ENCODE assay signal across 8 cellular contexts in genomic region chr17:7704601-7705268, GRCh38. TPM values are rescaled to one million over a fixed set of nuclear protein-coding genes. Genes with fewer than 3 reads are reported as not detected.
DNase-seq lines count a peak whose midpoint lies in the region; ATAC-seq and TF ChIP-seq lines count a peak whose summit lies in the region.

TSS of gene EFNB3 (plus strand) at chr17:7705202. CDS start at chr17:7705599, 397 bp downstream.

- no peak within 1 kb of the TSS for H2BK12ac ChIP-seq in neuronal stem cell (ENCODE audit: low read length)

- H3K4me1 Mint-ChIP-seq in activated naive CD4-positive, alpha-beta T cell treated with anti-CD3 and anti-CD28 coated beads, Interleukin-2, amount 10 ng/mL, durations not matched to agents 7 days and 5 days = peaks cover 11% of the 10 kb centered on the region

- H3K27ac ChIP-seq in SJCRH30 (no peak within 1 kb of the TSS), esophagus muscularis mucosa (replicated peaks in 1 of 4) (no peak within 1 kb of the TSS), neuronal stem cell (replicated peaks; ENCODE audit: low read length) (peak within 1 kb of the TSS; percentile 79)

- CTCF ChIA-PET in activated naive CD4-positive, alpha-beta T cell treated with anti-CD3 and anti-CD28 coated beads, Interleukin-2, amount 10 ng/mL, durations not matched to agents 7 days and 5 days (lab: Charles Lee) = interaction anchor here (1.0 kb wide), 1 partner anchor 39 kb away, joined by 3 read pairs; no protein-coding TSS in a partner anchor

- WGBS in esophagus muscularis mucosa = 4% methylated on average over 24 of the region's 45 CpGs
- no CpG with 5 or more reads among the region's 45 CpGs for WGBS in neuronal stem cell (ENCODE audit: extremely low coverage in 2 of 2, insufficient read length in 2 of 2, insufficient replicate concordance in 1 of 2), 2 donors

- H3K36me3 Mint-ChIP-seq in activated naive CD4-positive, alpha-beta T cell treated with anti-CD3 and anti-CD28 coated beads, Interleukin-2, amount 10 ng/mL, durations not matched to agents 7 days and 5 days = peaks cover 13% of the 10 kb centered on the region

- H2AK5ac ChIP-seq in neuronal stem cell (ENCODE audit: low read depth, low read length) = peak within 1 kb of the TSS; percentile 84

- no peak for TF ChIP-seq POLR2A in esophagus muscularis mucosa (IDR thresholded peaks at IDR 0.05; ENCODE audit: low read depth)

- peak within 1 kb of the TSS; percentile 51 for H2BK120ac ChIP-seq in neuronal stem cell (ENCODE audit: low read depth, low read length)

- peak within 1 kb of the TSS; percentile 91 for H2AFZ ChIP-seq in neuronal stem cell (ENCODE audit: low read length)

- H3K4me3 Mint-ChIP-seq in activated naive CD4-positive, alpha-beta T cell treated with anti-CD3 and anti-CD28 coated beads, Interleukin-2, amount 10 ng/mL, durations not matched to agents 7 days and 5 days = no peak within 1 kb of the TSS

- intact Hi-C loops in esophagus muscularis mucosa (cut with DNase I) (no loop called here), posterior vena cava (cut with DNase I) (no loop called here)

- H2BK15ac ChIP-seq in neuronal stem cell (ENCODE audit: low read length) = peak within 1 kb of the TSS; percentile 86

- H3K4ac ChIP-seq in neuronal stem cell (ENCODE audit: low read length) = no peak within 1 kb of the TSS

- peak within 1 kb of the TSS; percentile 96 for H3K18ac ChIP-seq in neuronal stem cell (ENCODE audit: low read length)

- H3K4me2 ChIP-seq in neuronal stem cell (ENCODE audit: insufficient read depth, low read length, poor library complexity, severe bottlenecking) = peak within 1 kb of the TSS; percentile 81

- peaks cover 10% of the 10 kb centered on the region for H3K79me1 ChIP-seq in neuronal stem cell (ENCODE audit: low read depth, low read length)

- peak within 1 kb of the TSS; percentile 50 for H2BK5ac ChIP-seq in neuronal stem cell (ENCODE audit: low read length)

- TF ChIP-seq EP300 in esophagus muscularis mucosa (IDR thresholded peaks at IDR 0.05) = no peak

- H3K9me3 Mint-ChIP-seq in activated naive CD4-positive, alpha-beta T cell treated with anti-CD3 and anti-CD28 coated beads, Interleukin-2, amount 10 ng/mL, durations not matched to agents 7 days and 5 days = no peaks in the 10 kb centered on the region

- H3K14ac ChIP-seq in neuronal stem cell (ENCODE audit: low read length) = peak within 1 kb of the TSS; percentile 42

- H3K4me3 ChIP-seq in SJCRH30 (peak within 1 kb of the TSS; percentile 61), esophagus muscularis mucosa (peak within 1 kb of the TSS; percentile 40 to 55 (median 44)), neuronal stem cell (ENCODE audit: low read length in 2 of 2) (peak within 1 kb of the TSS; percentile 73 to 85)

- H3K23ac ChIP-seq in neuronal stem cell (ENCODE audit: low read depth, low read length, poor library complexity) = peak within 1 kb of the TSS; percentile 69

- ATAC-seq in HG03460 (IDR thresholded peaks at IDR 0.05; ENCODE audit: unreplicated experiment) = no peak

- no peak for TF ChIP-seq CTCF in esophagus muscularis mucosa (IDR thresholded peaks at IDR 0.05)

- H3K27ac Mint-ChIP-seq in activated naive CD4-positive, alpha-beta T cell treated with anti-CD3 and anti-CD28 coated beads, Interleukin-2, amount 10 ng/mL, durations not matched to agents 7 days and 5 days = no peak within 1 kb of the TSS

- H3K36me3 ChIP-seq in SJCRH30 (no peaks in the 10 kb centered on the region), esophagus muscularis mucosa (peaks cover 21 to 30% (median 28%) of the 10 kb centered on the region in 4 donors), neuronal stem cell (replicated peaks in 1 of 2; ENCODE audit: control insufficient read depth in 2 of 2, insufficient read depth in 2 of 2, low read length in 2 of 2) (peaks cover 14 to 39% of the 10 kb centered on the region in 2 donors)

- peak; percentile 29 for DNase-seq in activated naive CD4-positive, alpha-beta T cell treated with anti-CD3 and anti-CD28 coated beads, Interleukin-2, amount 10 ng/mL, durations not matched to agents 7 days and 5 days
- no peak for DNase-seq in activated naive CD4-positive, alpha-beta T cell treated with Interleukin-2 at 50 U/mL for 16 hours
- DNase-seq in SJCRH30 = peak; percentile 53 to 62
- DNase-seq in esophagus muscularis mucosa (ENCODE audit: extremely low spot score) = no peak
- peak; percentile 75 for DNase-seq in neuronal stem cell (ENCODE audit: low spot score)
- no peak for DNase-seq in posterior vena cava (ENCODE audit: low spot score)
- DNase-seq in 8988T = no peak

- no peaks in the 10 kb centered on the region for H3K9me3 ChIP-seq in SJCRH30 (replicated peaks)
- H3K9me3 ChIP-seq in esophagus muscularis mucosa = no peaks in the 10 kb centered on the region
- H3K9me3 ChIP-seq in neuronal stem cell (replicated peaks in 1 of 2; ENCODE audit: control insufficient read depth in 2 of 2, insufficient read depth in 1 of 2, low read depth in 1 of 2, low read length in 2 of 2) = no peaks in the 10 kb centered on the region

- H4K91ac ChIP-seq in neuronal stem cell (ENCODE audit: low read depth, low read length, poor library complexity) = no peak within 1 kb of the TSS

- H3K4me1 ChIP-seq in SJCRH30 = no peaks in the 10 kb centered on the region
- H3K4me1 ChIP-seq in esophagus muscularis mucosa = peaks cover 16 to 27% (median 22%) of the 10 kb centered on the region in 4 donors
- peaks cover 28 to 37% of the 10 kb centered on the region in 2 donors for H3K4me1 ChIP-seq in neuronal stem cell (ENCODE audit: control insufficient read depth in 2 of 2, insufficient read depth in 1 of 2, low read depth in 1 of 2, low read length in 2 of 2)

- H3K9ac ChIP-seq in neuronal stem cell (ENCODE audit: low read depth, low read length, poor library complexity) = peak within 1 kb of the TSS; percentile 88

- H4K8ac ChIP-seq in neuronal stem cell (ENCODE audit: low read depth, low read length) = no peak within 1 kb of the TSS

- H3K27me3 ChIP-seq in SJCRH30 (no peaks in the 10 kb centered on the region), esophagus muscularis mucosa (peaks cover 0 to 94% (median 27%) of the 10 kb centered on the region in 4 donors), neuronal stem cell (ENCODE audit: control insufficient read depth in 3 of 3, insufficient read depth in 3 of 3, low read depth in 1 of 3, low read length in 3 of 3) (no peaks in the 10 kb centered on the region)

- peaks cover 69% of the 10 kb centered on the region for H3K27me3 Mint-ChIP-seq in activated naive CD4-positive, alpha-beta T cell treated with anti-CD3 and anti-CD28 coated beads, Interleukin-2, amount 10 ng/mL, durations not matched to agents 7 days and 5 days

RNA-seq across cellular contexts. Expression of gene EFNB3, which starts in this region (rescaled TPM):
- total RNA-seq in SJCRH30 (2014; rRNA removed; shearing (Covaris generic)) = 3.5 and 4.1 TPM in 2 replicates
- under 1 TPM; 0.17 to 0.42 (median 0.33) TPM for total RNA-seq in esophagus muscularis mucosa
- polyA plus RNA-seq in neuronal stem cell (2013, experiment 1 of 2) = 35.0 TPM
- 34.3 TPM for polyA plus RNA-seq in neuronal stem cell (2013, experiment 2 of 2)
- total RNA-seq in posterior vena cava = under 1 TPM; 0.19 to 0.42 TPM

Comparison
In these comparisons a context has a peak if more than half of its experiments do, and no peak if none do; other contexts are left out.
1. DNase-seq: peak in activated naive CD4-positive, alpha-beta T cell treated with anti-CD3 and anti-CD28 coated beads, Interleukin-2, amount 10 ng/mL, durations not matched to agents 7 days and 5 days (single experiment), SJCRH30 (2 of 2) and neuronal stem cell (single experiment); none in activated naive CD4-positive, alpha-beta T cell treated with Interleukin-2 at 50 U/mL for 16 hours (single experiment), esophagus muscularis mucosa (single experiment), posterior vena cava (single experiment) and 8988T (single experiment).
2. Peak in every context shown above with its lines, with median percentiles within 50 percentile points of each other: H3K4me3 ChIP-seq.